ENCODE assay signal across 24 cellular contexts in genomic region chr22:45686842-45687241, GRCh38. TPM values are rescaled to one million over a fixed set of nuclear protein-coding genes. Genes with fewer than 3 reads are reported as not detected.
DNase-seq lines count a peak whose midpoint lies in the region; ATAC-seq, FAIRE-seq and TF ChIP-seq lines count a peak whose summit lies in the region.
"Had no signal": no experiment of that assay in that cellular context is flagged by ENCODE, and none has a peak within 500 bp of the region (broad histone marks: within the 10 kb centered on the region; RNA-seq: fewer than 3 reads in every experiment).

No MANE protein-coding gene starts in this region.

- peaks cover 34% of the 10 kb centered on the region for H3K4me1 Mint-ChIP-seq in astrocyte (ENCODE audit: low read depth, unreplicated experiment)
- H3K4me1 Mint-ChIP-seq in activated CD4-positive, alpha-beta T cell treated with anti-CD3 and anti-CD28 coated beads, Interleukin-2, amount 10 ng/mL, durations not matched to agents 24 days and 14 days, result peaks cover 7% of the 10 kb centered on the region

- no peak overlapping the region for H4K8ac ChIP-seq in mesenchymal stem cell (ENCODE audit: low read length)

- TF ChIP-seq CTCF in astrocyte (IDR thresholded peaks at IDR 0.05; ENCODE audit: insufficient read depth, low read depth, low read length) (no peak), thyroid gland (IDR thresholded peaks at IDR 0.05) (no peak)

- peaks cover 92% of the 10 kb centered on the region for H3K4me1 ChIP-seq in GM23248 (ENCODE audit: insufficient read depth)
- peaks cover 75% of the 10 kb centered on the region for H3K4me1 ChIP-seq in astrocyte (ENCODE audit: insufficient read depth, low read length)
- peaks cover 23% of the 10 kb centered on the region for H3K4me1 ChIP-seq in mesenchymal stem cell (ENCODE audit: control insufficient read depth, insufficient read depth, low read depth, low read length)
- peaks cover 44 to 50% of the 10 kb centered on the region in 2 donors for H3K4me1 ChIP-seq in thyroid gland

- H3K27me3 ChIP-seq in GM23248 (replicated peaks; ENCODE audit: insufficient read depth) (no peaks in the 10 kb centered on the region), astrocyte (ENCODE audit: insufficient read depth, low read length) (no peaks in the 10 kb centered on the region), mesenchymal stem cell (ENCODE audit: control insufficient read depth in 1 of 2, insufficient read depth in 1 of 2, low read length in 2 of 2) (no peaks in the 10 kb centered on the region), thyroid gland (no peaks in the 10 kb centered on the region)
- H3K27me3 ChIP-seq: foreskin keratinocyte, heart right ventricle, suprapubic skin, vagina had no signal

- peak; percentile 50 for FAIRE-seq in astrocyte (lab: Jason Lieb, UNC)
- FAIRE-seq: H1 had no signal

- H3K9me2 ChIP-seq in GM23248 (ENCODE audit: insufficient read depth), result no peaks in the 10 kb centered on the region

- no peak overlapping the region for H2BK12ac ChIP-seq in mesenchymal stem cell (ENCODE audit: low read length in 2 of 2)

- H3K9ac ChIP-seq in GM23248 (no peak overlapping the region), astrocyte (ENCODE audit: low read length) (no peak overlapping the region), mesenchymal stem cell (ENCODE audit: low read length) (peak overlapping the region; percentile 45)

- no peaks in the 10 kb centered on the region for H3K79me1 ChIP-seq in mesenchymal stem cell (replicated peaks; ENCODE audit: low read length, poor library complexity, severe bottlenecking)

- no peak overlapping the region for H3K14ac ChIP-seq in mesenchymal stem cell (ENCODE audit: low read length in 2 of 2)

- H3K4me3 ChIP-seq in GM23248, result peak overlapping the region; percentile 7; the same call in 1 of the 2 replicates
- no peak overlapping the region for H3K4me3 ChIP-seq in astrocyte (ENCODE audit: insufficient read depth, low read depth, low read length)
- peak overlapping the region in 1 of 2 experiments; percentile 46 for H3K4me3 ChIP-seq in mesenchymal stem cell (ENCODE audit: insufficient read depth in 1 of 2, low read depth in 1 of 2, low read length in 2 of 2)
- H3K4me3 ChIP-seq in thyroid gland (replicated peaks in 1 of 3), result no peak overlapping the region
- H3K4me3 ChIP-seq: heart right ventricle, suprapubic skin, vagina had no signal

- no peak for ATAC-seq in GM21737 (IDR thresholded peaks at IDR 0.05; ENCODE audit: unreplicated experiment)
- ATAC-seq: foreskin keratinocyte; heart right ventricle; left cardiac atrium; stimulated activated memory B cell treated with anti-CD40 and anti-IgM and Interleukin-4, amounts not matched to agents 10 μg/mL and 1 μg/mL and 100 μg/mL, for 72 hours had no signal

- H3K4me3 Mint-ChIP-seq in astrocyte (ENCODE audit: unreplicated experiment), result no peak overlapping the region
- H3K4me3 Mint-ChIP-seq in activated CD4-positive, alpha-beta T cell treated with anti-CD3 and anti-CD28 coated beads, Interleukin-2, amount 10 ng/mL, durations not matched to agents 24 days and 14 days, result no peak overlapping the region
- H3K4me3 Mint-ChIP-seq: activated naive CD4-positive, alpha-beta T cell treated with anti-CD3 and anti-CD28 coated beads for 36 hours; CD4-positive, alpha-beta T cell; stimulated activated memory B cell treated with anti-CD40 and anti-IgM and Interleukin-4, amounts not matched to agents 10 μg/mL and 1 μg/mL and 100 μg/mL, for 72 hours had no signal

- WGBS in GM23248 (ENCODE audit: low coverage in 1 of 2, low lambda C conversion rate in 2 of 2, missing lambda C conversion rate in 2 of 2), 2 experiments, result 9 to 11% methylated on average over 5 of the region's 5 CpGs
- WGBS in mesenchymal stem cell, result 97% methylated on average over 2 of the region's 5 CpGs
- 70 to 79% methylated on average over 5 of the region's 5 CpGs for WGBS in thyroid gland, 2 donors

- no peak overlapping the region for H2BK15ac ChIP-seq in mesenchymal stem cell (ENCODE audit: low read depth, poor library complexity, severe bottlenecking)

- H3K9me3 ChIP-seq in GM23248 (ENCODE audit: low read depth) (no peaks in the 10 kb centered on the region), astrocyte (ENCODE audit: insufficient read depth, low read depth, low read length) (no peaks in the 10 kb centered on the region), mesenchymal stem cell (ENCODE audit: control insufficient read depth, low read length) (no peaks in the 10 kb centered on the region), thyroid gland (no peaks in the 10 kb centered on the region)
- H3K9me3 ChIP-seq: heart right ventricle, suprapubic skin, vagina had no signal

- no peaks in the 10 kb centered on the region for H3K9me3 Mint-ChIP-seq in astrocyte (ENCODE audit: unreplicated experiment)
- no peaks in the 10 kb centered on the region for H3K9me3 Mint-ChIP-seq in activated CD4-positive, alpha-beta T cell treated with anti-CD3 and anti-CD28 coated beads, Interleukin-2, amount 10 ng/mL, durations not matched to agents 24 days and 14 days
- H3K9me3 Mint-ChIP-seq: activated naive CD4-positive, alpha-beta T cell treated with anti-CD3 and anti-CD28 coated beads for 36 hours; CD4-positive, alpha-beta T cell; stimulated activated memory B cell treated with anti-CD40 and anti-IgM and Interleukin-4, amounts not matched to agents 10 μg/mL and 1 μg/mL and 100 μg/mL, for 72 hours had no signal

- H3K4me2 ChIP-seq in GM23248 (ENCODE audit: unreplicated experiment) (peak overlapping the region; percentile 46), astrocyte (ENCODE audit: low read length) (peak overlapping the region; percentile 42), mesenchymal stem cell (ENCODE audit: low read length, poor library complexity, severe bottlenecking) (peak overlapping the region; percentile 31)

- H2BK5ac ChIP-seq in mesenchymal stem cell (ENCODE audit: low read depth, low read length, poor library complexity, severe bottlenecking), result no peak overlapping the region

- intact Hi-C loops in posterior vena cava (cut with DNase I) (no loop called here), thyroid gland (cut with DNase I) (no loop called here)
- intact Hi-C loops in activated CD4-positive, alpha-beta T cell treated with anti-CD3 and anti-CD28 coated beads, Interleukin-2, amount 10 ng/mL, durations not matched to agents 24 days and 14 days (cut with micrococcal nuclease), result no loop called here

- H4K20me1 ChIP-seq in GM23248 (ENCODE audit: insufficient read depth), result no peaks in the 10 kb centered on the region
- peaks cover 43% of the 10 kb centered on the region for H4K20me1 ChIP-seq in astrocyte (ENCODE audit: insufficient read depth, low read length)

- no peak overlapping the region for H2BK120ac ChIP-seq in mesenchymal stem cell (ENCODE audit: low read depth, low read length)

- no peak overlapping the region for H3K27ac Mint-ChIP-seq in astrocyte (ENCODE audit: unreplicated experiment)
- no peak overlapping the region for H3K27ac Mint-ChIP-seq in activated CD4-positive, alpha-beta T cell treated with anti-CD3 and anti-CD28 coated beads, Interleukin-2, amount 10 ng/mL, durations not matched to agents 24 days and 14 days
- H3K27ac Mint-ChIP-seq: activated naive CD4-positive, alpha-beta T cell treated with anti-CD3 and anti-CD28 coated beads for 36 hours; CD4-positive, alpha-beta T cell; stimulated activated memory B cell treated with anti-CD40 and anti-IgM and Interleukin-4, amounts not matched to agents 10 μg/mL and 1 μg/mL and 100 μg/mL, for 72 hours had no signal

- DNase-seq in GM23248 (peak; percentile 68), astrocyte (ENCODE audit: low read depth) (peak; percentile 77), mesenchymal stem cell (no peak), posterior vena cava (ENCODE audit: low spot score) (no peak), thyroid gland (no peak)
- DNase-seq in activated CD4-positive, alpha-beta T cell treated with anti-CD3 and anti-CD28 coated beads, Interleukin-2, amount 10 ng/mL, durations not matched to agents 24 days and 14 days, result no peak
- DNase-seq: activated CD4-positive, alpha-beta T cell treated with anti-CD3 and anti-CD28 coated beads for 4 hours; activated naive CD4-positive, alpha-beta T cell treated with anti-CD3 and anti-CD28 coated beads for 36 hours; activated T-cell treated with anti-CD3 and anti-CD28 coated beads, Interleukin-2, amount 50 U/mL, for 48 hours; CD4-positive, alpha-beta T cell; DMS 273 treated with DMSO at 0.1 percent for 48 hours; foreskin keratinocyte; heart right ventricle; left cardiac atrium; mammary epithelial cell; NCI-H187 treated with DMSO at 0.1 percent for 48 hours; NCI-H69; T-helper 2 cell had no signal

- H3K27me3 Mint-ChIP-seq in astrocyte (ENCODE audit: low read depth, unreplicated experiment), result no peaks in the 10 kb centered on the region
- no peaks in the 10 kb centered on the region for H3K27me3 Mint-ChIP-seq in activated CD4-positive, alpha-beta T cell treated with anti-CD3 and anti-CD28 coated beads, Interleukin-2, amount 10 ng/mL, durations not matched to agents 24 days and 14 days
- H3K27me3 Mint-ChIP-seq: CD4-positive, alpha-beta T cell; stimulated activated memory B cell treated with anti-CD40 and anti-IgM and Interleukin-4, amounts not matched to agents 10 μg/mL and 1 μg/mL and 100 μg/mL, for 72 hours had no signal

- no peak overlapping the region for H2AFZ ChIP-seq in GM23248
- H2AFZ ChIP-seq in astrocyte (ENCODE audit: low read depth, low read length), result no peak overlapping the region
- no peak overlapping the region for H2AFZ ChIP-seq in mesenchymal stem cell (ENCODE audit: low read depth, low read length)

- H3F3A ChIP-seq in GM23248 (ENCODE audit: insufficient read depth), result peaks cover 75% of the 10 kb centered on the region

- no peak overlapping the region for H3K18ac ChIP-seq in mesenchymal stem cell (ENCODE audit: low read depth in 1 of 2, low read length in 2 of 2)

- peaks cover 12% of the 10 kb centered on the region for H3K36me3 Mint-ChIP-seq in astrocyte (ENCODE audit: low read depth, unreplicated experiment)
- peaks cover 11% of the 10 kb centered on the region for H3K36me3 Mint-ChIP-seq in activated CD4-positive, alpha-beta T cell treated with anti-CD3 and anti-CD28 coated beads, Interleukin-2, amount 10 ng/mL, durations not matched to agents 24 days and 14 days (ENCODE audit: low read depth)

- no peak for TF ChIP-seq POLR2A in thyroid gland (IDR thresholded peaks at IDR 0.05)

- in situ Hi-C loops in GM23248 (cut with MboI), result no loop called here

- no peak overlapping the region for H4K91ac ChIP-seq in mesenchymal stem cell (ENCODE audit: low read length)

- H2AK5ac ChIP-seq in mesenchymal stem cell (ENCODE audit: low read length, severe bottlenecking), result no peak overlapping the region

- H3K79me2 ChIP-seq in GM23248 (ENCODE audit: insufficient read depth), result peaks cover 94% of the 10 kb centered on the region
- peaks cover 93% of the 10 kb centered on the region for H3K79me2 ChIP-seq in astrocyte (ENCODE audit: insufficient read depth, low read length)

- H3K4ac ChIP-seq in mesenchymal stem cell (ENCODE audit: low read depth in 1 of 2, low read length in 2 of 2), result no peak overlapping the region

- peak overlapping the region; percentile 36 for H3K27ac ChIP-seq in GM23248
- peak overlapping the region; percentile 66 for H3K27ac ChIP-seq in astrocyte (ENCODE audit: low read depth, low read length)
- peak overlapping the region; percentile 19 for H3K27ac ChIP-seq in mesenchymal stem cell (ENCODE audit: low read length, poor library complexity, severe bottlenecking)
- no peak overlapping the region for H3K27ac ChIP-seq in thyroid gland
- H3K27ac ChIP-seq: foreskin keratinocyte, heart right ventricle, HL-60, suprapubic skin, vagina had no signal

- H3K23ac ChIP-seq in mesenchymal stem cell (ENCODE audit: low read length in 2 of 2), result no peak overlapping the region

- H3K36me3 ChIP-seq in GM23248 (ENCODE audit: low read depth), result no peaks in the 10 kb centered on the region
- peaks cover 6% of the 10 kb centered on the region for H3K36me3 ChIP-seq in astrocyte (ENCODE audit: insufficient read depth, low read length)
- H3K36me3 ChIP-seq in mesenchymal stem cell (ENCODE audit: control insufficient read depth in 1 of 2, insufficient read depth in 2 of 2, low read depth in 1 of 2, low read length in 2 of 2), result peaks cover 3 to 20% of the 10 kb centered on the region in 2 experiments
- H3K36me3 ChIP-seq in thyroid gland, result no peaks in the 10 kb centered on the region
- H3K36me3 ChIP-seq: vagina had no signal

RNA-seq across cellular contexts. Expression of gene ATXN10, which starts 15.2 kb away (rescaled TPM):
- total RNA-seq in GM23248 (2014; rRNA removed; shearing (Covaris generic)), result 108 and 109 TPM in 2 replicates
- 211 and 216 TPM in 2 replicates for polyA plus RNA-seq in GM23248 (2016; fragmentation: Nextera tagmentation; extraction: Ambion mirVana)
- 189 and 195 TPM in 2 replicates for total RNA-seq in astrocyte
- polyA plus RNA-seq in mesenchymal stem cell (2013, experiment 1 of 2), result 56.6 TPM
- polyA plus RNA-seq in mesenchymal stem cell (2013, experiment 2 of 2), result 60.4 TPM
- 100 to 1,000 TPM; 108 to 117 TPM for total RNA-seq in posterior vena cava
- total RNA-seq in thyroid gland, result 100 to 1,000 TPM; 110 to 145 (median 134) TPM
- 121 and 122 TPM in 2 replicates for total RNA-seq in activated CD4-positive, alpha-beta T cell treated with anti-CD3 and anti-CD28 coated beads, Interleukin-2, amount 10 ng/mL, durations not matched to agents 24 days and 14 days

Comparison
In these comparisons a context has a peak if more than half of its experiments do, and no peak if none do; other contexts are left out.
1. DNase-seq: peak in GM23248 (single experiment) and astrocyte (single experiment); none in mesenchymal stem cell (single experiment), posterior vena cava (single experiment), thyroid gland (0 of 2) and activated CD4-positive, alpha-beta T cell treated with anti-CD3 and anti-CD28 coated beads, Interleukin-2, amount 10 ng/mL, durations not matched to agents 24 days and 14 days (single experiment).
2. H3K27ac ChIP-seq: peak in GM23248 (single experiment), astrocyte (single experiment) and mesenchymal stem cell (single experiment); none in thyroid gland (0 of 3).
3. Peak in every context shown above with its lines, with median percentiles within 50 percentile points of each other: H3K4me2 ChIP-seq.